ENCODE assay signal across 29 cellular contexts in the genomic region with DNA sequence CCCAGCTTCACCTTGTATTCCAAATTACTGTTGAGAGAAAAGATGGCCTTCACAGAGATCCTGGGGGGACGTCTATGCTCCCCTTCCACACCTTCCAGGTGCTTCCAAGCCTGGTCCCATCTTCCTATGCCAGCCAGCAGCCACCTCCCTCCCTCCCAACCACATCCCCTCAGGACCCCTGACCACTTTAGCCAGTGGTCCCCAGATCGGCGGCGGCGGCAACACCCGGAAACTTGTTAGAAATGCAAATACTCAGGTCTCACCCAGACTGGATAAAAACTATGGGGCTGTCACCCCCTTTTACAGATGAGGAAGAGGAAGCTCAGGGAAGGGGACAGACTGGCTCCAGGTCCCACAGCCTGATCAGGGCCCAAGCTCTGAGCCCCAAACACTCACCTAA. TPM values are rescaled to one million over a fixed set of nuclear protein-coding genes. Genes with fewer than 3 reads are reported as not detected.
DNase-seq lines count a peak whose midpoint lies in the region; FAIRE-seq and TF ChIP-seq lines count a peak whose summit lies in the region.
"Had no signal": no experiment of that assay in that cellular context is flagged by ENCODE, and none has a peak within 500 bp of the region (broad histone marks: within the 10 kb centered on the region; RNA-seq: fewer than 3 reads in every experiment).

No MANE protein-coding gene starts in this region.

- peaks cover 39% of the 10 kb centered on the region for H3K27me3 Mint-ChIP-seq in osteocyte (ENCODE audit: unreplicated experiment)

- H3K4me3 Mint-ChIP-seq in osteocyte (ENCODE audit: unreplicated experiment) = no peak overlapping the region
- H3K4me3 Mint-ChIP-seq: CD14-positive monocyte; CD4-positive, alpha-beta memory T cell; CD4-positive, CD25-positive, alpha-beta regulatory T cell; CD8-positive, alpha-beta memory T cell had no signal

- no peaks in the 10 kb centered on the region for H3K36me3 ChIP-seq in H7 (replicated peaks; ENCODE audit: control insufficient read depth, insufficient read depth, low read length)
- no peaks in the 10 kb centered on the region for H3K36me3 ChIP-seq in kidney (ENCODE audit: control insufficient read depth in 1 of 2, insufficient read depth in 2 of 2, low read length in 2 of 2)
- H3K36me3 ChIP-seq: BE2C, BLaER1 had no signal

- no peaks in the 10 kb centered on the region for H3K4me1 Mint-ChIP-seq in osteocyte (ENCODE audit: unreplicated experiment)
- H3K4me1 Mint-ChIP-seq: CD14-positive monocyte; CD8-positive, alpha-beta memory T cell had no signal

- H3K27ac ChIP-seq in kidney (ENCODE audit: low read depth in 2 of 2, low read length in 2 of 2) = no peak overlapping the region
- H3K27ac ChIP-seq: BLaER1 had no signal

- no peaks in the 10 kb centered on the region for H3K36me3 Mint-ChIP-seq in osteocyte (ENCODE audit: unreplicated experiment)
- H3K36me3 Mint-ChIP-seq: CD14-positive monocyte; CD4-positive, alpha-beta memory T cell; CD4-positive, CD25-positive, alpha-beta regulatory T cell; CD8-positive, alpha-beta memory T cell had no signal

- no peak for FAIRE-seq in kidney (lab: Jason Lieb, UNC)
- FAIRE-seq: A204.1, GM12891, GM18507 had no signal

- H3K9me3 Mint-ChIP-seq in osteocyte (ENCODE audit: unreplicated experiment) = no peaks in the 10 kb centered on the region
- H3K9me3 Mint-ChIP-seq: CD14-positive monocyte had no signal

- H3K9ac ChIP-seq in kidney (ENCODE audit: low read length in 2 of 2) = no peak overlapping the region
- H3K9ac ChIP-seq: BLaER1 had no signal

- TF ChIP-seq CTCF in osteocyte (IDR thresholded peaks at IDR 0.05) (no peak), kidney (IDR thresholded peaks at IDR 0.05; ENCODE audit: borderline replicate concordance, extremely low read depth, insufficient read depth) (no peak), GM10266 (IDR thresholded peaks at IDR 0.05; ENCODE audit: control insufficient read depth, insufficient read depth, low read depth, missing control alignments) (no peak)

- no peaks in the 10 kb centered on the region for H3K4me1 ChIP-seq in kidney (ENCODE audit: control insufficient read depth in 1 of 2, insufficient read depth in 1 of 2, low read depth in 1 of 2, low read length in 2 of 2)
- H3K4me1 ChIP-seq: BE2C, BLaER1 had no signal

- H3K4me3 ChIP-seq in H7 (ENCODE audit: insufficient read depth, low read depth, low read length) (no peak overlapping the region), kidney (ENCODE audit: low read length in 2 of 2) (no peak overlapping the region)
- H3K4me3 ChIP-seq: BLaER1 had no signal

- no peak overlapping the region for H3K27ac Mint-ChIP-seq in osteocyte (ENCODE audit: unreplicated experiment)
- H3K27ac Mint-ChIP-seq: CD14-positive monocyte; CD4-positive, alpha-beta memory T cell; CD4-positive, CD25-positive, alpha-beta regulatory T cell; CD8-positive, alpha-beta memory T cell had no signal

- DNase-seq in H7 (peak; percentile 4), osteocyte (ENCODE audit: extremely low spot score, unreplicated experiment) (peak; percentile 74), nucleus accumbens (lab: John Stamatoyannopoulos, UW) (no peak), kidney (no peak), GM10266 (ENCODE audit: extremely low spot score) (no peak)
- DNase-seq: 8988T; ACHN; BE2C; C1 segment of cervical spinal cord; CD4-positive, alpha-beta memory T cell; CD4-positive, CD25-positive, alpha-beta regulatory T cell; CD8-positive, alpha-beta memory T cell; COR-L47; DMS 273 treated with DMSO at 0.1 percent for 48 hours; DMS153; DMS53; DMS79; DND-41; EL; GDM1 had no signal

- no peaks in the 10 kb centered on the region for H3K9me3 ChIP-seq in kidney (ENCODE audit: control insufficient read depth in 1 of 2, low read length in 2 of 2)
- H3K9me3 ChIP-seq: BE2C, BLaER1 had no signal

- H3K27me3 ChIP-seq in H7 (ENCODE audit: control insufficient read depth, insufficient read depth, low read length) = no peaks in the 10 kb centered on the region
- H3K27me3 ChIP-seq: BE2C, BLaER1 had no signal

- intact Hi-C loops in kidney (cut with DNase I) = no loop called here

RNA-seq across cellular contexts. Expression of gene PRSS50, which starts 38.0 kb away (rescaled TPM):
- total RNA-seq in H7 (2014; rRNA removed; shearing (Covaris generic)) = 0.07 and 0.92 TPM in 2 replicates
- not detected in 2 replicates for total RNA-seq in osteocyte
- 0.35 TPM for total RNA-seq in kidney
- 0.19 TPM for polyA plus RNA-seq in kidney (ENCODE audit: insufficient read depth, low read depth, low replicate concordance)
- total RNA-seq: A673; CD4-positive, alpha-beta memory T cell; CD4-positive, CD25-positive, alpha-beta regulatory T cell; CD8-positive, alpha-beta memory T cell; Daoy; G401 had no signal
- polyA plus RNA-seq: AG04450; CD14-positive monocyte; CD4-positive, alpha-beta memory T cell; CD4-positive, CD25-positive, alpha-beta regulatory T cell had no signal

RNA-seq across cellular contexts. Expression of gene TMIE, which starts 54.5 kb away (rescaled TPM):
- 0.22 and 0.59 TPM in 2 replicates for total RNA-seq in H7 (2014; rRNA removed; shearing (Covaris generic))
- not detected in 2 replicates for total RNA-seq in osteocyte
- total RNA-seq in kidney = 0.79 TPM
- 1.3 TPM for polyA plus RNA-seq in kidney (ENCODE audit: insufficient read depth, low read depth, low replicate concordance)
- total RNA-seq: A673, Daoy, G401 had no signal
- polyA plus RNA-seq: AG04450, CD14-positive monocyte had no signal

Comparison
In these comparisons a context has a peak if more than half of its experiments do, and no peak if none do; other contexts are left out.
1. DNase-seq: peak in H7 (single experiment) and osteocyte (single experiment); none in nucleus accumbens (0 of 56), kidney (single experiment) and GM10266 (single experiment).